23 cellular contexts compared by ENCODE assay signal in genomic region chr14:43019826-43020225, GRCh38.
DNase-seq lines count a peak whose midpoint lies in the region; ATAC-seq, FAIRE-seq and TF ChIP-seq lines count a peak whose summit lies in the region.
"Had no signal": no experiment of that assay in that cellular context is flagged by ENCODE, and none has a peak within 500 bp of the region (broad histone marks: within the 10 kb centered on the region; RNA-seq: fewer than 3 reads in every experiment).

No MANE protein-coding gene starts in this region.

- no peaks in the 10 kb centered on the region for H3K4me1 Mint-ChIP-seq in effector memory CD8-positive, alpha-beta T cell (ENCODE audit: low read depth in 2 of 2)
- H3K4me1 Mint-ChIP-seq: CD14-positive monocyte; CD8-positive, alpha-beta memory T cell had no signal

- H3K9me3 Mint-ChIP-seq in effector memory CD8-positive, alpha-beta T cell = peaks cover 5 to 22% of the 10 kb centered on the region in 2 donors

- no peaks in the 10 kb centered on the region for H4K20me1 ChIP-seq in Karpas-422 (ENCODE audit: insufficient read depth, low read depth, low read length)
- H4K20me1 ChIP-seq in osteoblast (ENCODE audit: insufficient read depth, low read length) = no peaks in the 10 kb centered on the region
- H4K20me1 ChIP-seq: BLaER1 treated with 17β-estradiol and CSF1 and Interleukin-3, amounts not matched to agents 10 nM and 100 nM had no signal

- H3K9me2 ChIP-seq in Karpas-422 (replicated peaks; ENCODE audit: insufficient read depth, low read length) = no peaks in the 10 kb centered on the region

- H3K27me3 ChIP-seq in A673 (replicated peaks; ENCODE audit: insufficient read depth, low read depth, low read length, poor library complexity) (no peaks in the 10 kb centered on the region), Karpas-422 (ENCODE audit: low read length) (no peaks in the 10 kb centered on the region), osteoblast (ENCODE audit: insufficient read depth, low read length) (no peaks in the 10 kb centered on the region), small intestine (ENCODE audit: control insufficient read depth in 2 of 2, insufficient read depth in 2 of 2, low read length in 2 of 2) (no peaks in the 10 kb centered on the region)
- H3K27me3 ChIP-seq: BE2C; BLaER1 treated with 17β-estradiol and CSF1 and Interleukin-3, amounts not matched to agents 10 nM and 100 nM had no signal

- no peaks in the 10 kb centered on the region for H3K27me3 Mint-ChIP-seq in effector memory CD8-positive, alpha-beta T cell
- H3K27me3 Mint-ChIP-seq: CD4-positive, alpha-beta T cell; CD8-positive, alpha-beta memory T cell had no signal

- no peaks in the 10 kb centered on the region for H3K79me2 ChIP-seq in Karpas-422 (ENCODE audit: low read length)
- no peaks in the 10 kb centered on the region for H3K79me2 ChIP-seq in osteoblast (ENCODE audit: insufficient read depth, low read length)

- ATAC-seq in effector memory CD8-positive, alpha-beta T cell (replicated peaks) = no peak
- no peak for ATAC-seq in HG03196 (IDR thresholded peaks at IDR 0.05; ENCODE audit: unreplicated experiment)

- intact Hi-C loops in A673 (cut with micrococcal nuclease; ENCODE audit: unreplicated experiment) = loop anchor here (10.0 kb wide), 1 partner anchor 795 kb away; no protein-coding TSS in a partner anchor

- no peak for FAIRE-seq in small intestine (lab: Jason Lieb, UNC)
- FAIRE-seq: GM12892, H54 had no signal

- no TSS peak for BruUV-seq in A673 (replicated peaks; lab: Mats Ljungman, UMichigan)

- H3K9me3 ChIP-seq in A673 (ENCODE audit: low read depth, low read length, poor library complexity, severe bottlenecking) (no peaks in the 10 kb centered on the region), Karpas-422 (ENCODE audit: low read length) (peaks cover 12% of the 10 kb centered on the region), osteoblast (ENCODE audit: low read depth, low read length) (peaks cover 1% of the 10 kb centered on the region), small intestine (ENCODE audit: control insufficient read depth, low read depth) (peaks cover 2% of the 10 kb centered on the region)
- H3K9me3 ChIP-seq: BE2C, HAP-1 had no signal

- no peak overlapping the region for H3K27ac Mint-ChIP-seq in effector memory CD8-positive, alpha-beta T cell
- H3K27ac Mint-ChIP-seq: CD14-positive monocyte; CD4-positive, alpha-beta T cell; CD8-positive, alpha-beta memory T cell; HFFc6 had no signal

- TF ChIP-seq CTCF in A673 (conservative IDR thresholded peaks at IDR 0.05; ENCODE audit: low read depth, low read length) (no peak), osteoblast (IDR thresholded peaks at IDR 0.05; ENCODE audit: extremely low read depth, low read depth, low read length) (no peak)

- H3K27ac ChIP-seq in A673 (ENCODE audit: low read depth, low read length, poor library complexity, severe bottlenecking) (no peak overlapping the region), Karpas-422 (ENCODE audit: low read length) (no peak overlapping the region), osteoblast (ENCODE audit: low read depth, low read length) (no peak overlapping the region), small intestine (ENCODE audit: low read depth in 1 of 2, low read length in 1 of 2) (no peak overlapping the region)
- H3K27ac ChIP-seq: 22Rv1; BLaER1 treated with 17β-estradiol and CSF1 and Interleukin-3, amounts not matched to agents 10 nM and 100 nM had no signal

- POLR2A ChIA-PET in A673 (lab: Charles Lee; ENCODE audit: low non-redundant PET) = no interaction called here

- no peaks in the 10 kb centered on the region for H3K36me3 Mint-ChIP-seq in effector memory CD8-positive, alpha-beta T cell (ENCODE audit: insufficient read depth)
- H3K36me3 Mint-ChIP-seq: CD14-positive monocyte; CD8-positive, alpha-beta memory T cell had no signal

- H3K4me2 ChIP-seq in Karpas-422 (ENCODE audit: low read depth, low read length, poor library complexity, severe bottlenecking) = no peak overlapping the region
- H3K4me2 ChIP-seq in osteoblast (ENCODE audit: insufficient read depth, low read length) = no peak overlapping the region
- H3K4me2 ChIP-seq: BLaER1 treated with 17β-estradiol and CSF1 and Interleukin-3, amounts not matched to agents 10 nM and 100 nM had no signal

- H3K4me1 ChIP-seq in A673 (ENCODE audit: insufficient read depth, low read length, poor library complexity, severe bottlenecking) = peaks cover 2% of the 10 kb centered on the region
- H3K4me1 ChIP-seq in Karpas-422 (ENCODE audit: low read length) = no peaks in the 10 kb centered on the region
- no peaks in the 10 kb centered on the region for H3K4me1 ChIP-seq in osteoblast (ENCODE audit: insufficient read depth, low read length)
- H3K4me1 ChIP-seq in small intestine (ENCODE audit: control insufficient read depth in 2 of 2, insufficient read depth in 1 of 2, low read depth in 1 of 2, low read length in 1 of 2) = no peaks in the 10 kb centered on the region
- H3K4me1 ChIP-seq: BE2C; BLaER1 treated with 17β-estradiol and CSF1 and Interleukin-3, amounts not matched to agents 10 nM and 100 nM; HAP-1 had no signal

- DNase-seq in A673 (ENCODE audit: low spot score) (peak; percentile 82), Karpas-422 (no peak), NCI-H82 (lab: John Stamatoyannopoulos, UW) (peak; percentile 88), osteoblast (ENCODE audit: insufficient read length, low spot score, missing footprints) (peak; percentile 18), cerebellar cortex (ENCODE audit: low spot score) (no peak), small intestine (no peak)
- DNase-seq in effector memory CD8-positive, alpha-beta T cell = no peak
- DNase-seq: ACHN; AML-193; BE2C; CD4-positive, alpha-beta T cell; CD8-positive, alpha-beta memory T cell; DMS153; DND-41; GOT3; HFFc6 had no signal

- no peak overlapping the region for H3K9ac ChIP-seq in Karpas-422 (ENCODE audit: low read length)
- H3K9ac ChIP-seq: BLaER1 treated with 17β-estradiol and CSF1 and Interleukin-3, amounts not matched to agents 10 nM and 100 nM had no signal

- no peak overlapping the region for H3K4me3 Mint-ChIP-seq in effector memory CD8-positive, alpha-beta T cell
- H3K4me3 Mint-ChIP-seq: CD14-positive monocyte; CD4-positive, alpha-beta T cell; CD8-positive, alpha-beta memory T cell; HFFc6 had no signal

- no peaks in the 10 kb centered on the region for H3K36me3 ChIP-seq in A673 (ENCODE audit: insufficient read depth, low read length, poor library complexity, severe bottlenecking)
- no peaks in the 10 kb centered on the region for H3K36me3 ChIP-seq in Karpas-422 (ENCODE audit: insufficient read depth, low read length)
- no peaks in the 10 kb centered on the region for H3K36me3 ChIP-seq in osteoblast (ENCODE audit: insufficient read depth, low read length)
- H3K36me3 ChIP-seq in small intestine (ENCODE audit: control insufficient read depth in 2 of 2, insufficient read depth in 2 of 2, low read length in 2 of 2) = no peaks in the 10 kb centered on the region
- H3K36me3 ChIP-seq: BE2C; BLaER1 treated with 17β-estradiol and CSF1 and Interleukin-3, amounts not matched to agents 10 nM and 100 nM; HAP-1 had no signal

- peak overlapping the region; percentile 1; the same call in 1 of the 2 replicates for H2AFZ ChIP-seq in Karpas-422 (ENCODE audit: low read length)
- no peak overlapping the region for H2AFZ ChIP-seq in osteoblast (ENCODE audit: low read length)

- CTCF ChIA-PET in A673 (lab: Charles Lee) = no interaction called here

- H3K4me3 ChIP-seq in A673 (ENCODE audit: low read depth, low read length, poor library complexity, severe bottlenecking) (no peak overlapping the region), Karpas-422 (ENCODE audit: low read length) (no peak overlapping the region), osteoblast (ENCODE audit: insufficient read depth, low read length) (no peak overlapping the region), small intestine (ENCODE audit: low read depth in 1 of 2, low read length in 2 of 2) (no peak overlapping the region)
- H3K4me3 ChIP-seq: BLaER1 treated with 17β-estradiol and CSF1 and Interleukin-3, amounts not matched to agents 10 nM and 100 nM; HAP-1 had no signal

Comparison
In these comparisons a context has a peak if more than half of its experiments do, and no peak if none do; other contexts are left out.
1. DNase-seq: peak in A673 (single experiment), NCI-H82 (single experiment) and osteoblast (single experiment); none in Karpas-422 (single experiment), effector memory CD8-positive, alpha-beta T cell (0 of 3), cerebellar cortex (single experiment) and small intestine (single experiment).